Comparison of ENCODE assay signal across 10 cellular contexts in genomic region chr6:128569737-128570438, GRCh38. TPM values are rescaled to one million over a fixed set of nuclear protein-coding genes. Genes with fewer than 3 reads are reported as not detected.
DNase-seq lines count a peak whose midpoint lies in the region; ATAC-seq and TF ChIP-seq lines count a peak whose summit lies in the region.
"Had no signal": no experiment of that assay in that cellular context is flagged by ENCODE, and none has a peak within 500 bp of the region (broad histone marks: within the 10 kb centered on the region; RNA-seq: fewer than 3 reads in every experiment).

No MANE protein-coding gene starts in this region.

- H3K27me3 ChIP-seq in breast epithelium (no peaks in the 10 kb centered on the region), lung (ENCODE audit: control insufficient read depth, insufficient read depth) (no peaks in the 10 kb centered on the region)
- H3K27me3 ChIP-seq: thyroid gland had no signal

- TF ChIP-seq POLR2A in breast epithelium (IDR thresholded peaks at IDR 0.05): no peak

- no peaks in the 10 kb centered on the region for H3K4me1 ChIP-seq in breast epithelium
- peaks cover 0 to 9% of the 10 kb centered on the region in 2 donors for H3K4me1 ChIP-seq in lung (ENCODE audit: control insufficient read depth in 2 of 2, insufficient read depth in 2 of 2, low read length in 2 of 2)
- H3K4me1 ChIP-seq: thyroid gland had no signal

- TF ChIP-seq EP300 in Ishikawa (IDR thresholded peaks at IDR 0.05; ENCODE audit: borderline replicate concordance): peak; percentile 53; the same call in 1 of the 2 replicates

- H3K4me3 ChIP-seq in AG09309 (ENCODE audit: control insufficient read depth, low read depth, low read length): no peak overlapping the region
- H3K4me3 ChIP-seq in breast epithelium: peak overlapping the region in 2 of 3 donors; percentile 4 to 26
- no peak overlapping the region for H3K4me3 ChIP-seq in lung
- H3K4me3 ChIP-seq: thyroid gland had no signal

- TF ChIP-seq RAD21 in Ishikawa (IDR thresholded peaks at IDR 0.05; ENCODE audit: low read depth): no peak

- DNase-seq in AG09309 (ENCODE audit: low read depth) (peak; percentile 80), breast epithelium (ENCODE audit: low spot score in 2 of 2) (no peak), lung (ENCODE audit: low spot score) (no peak)
- DNase-seq: activated B cell treated with CpG ODN at 0.5 μM for 24 hours, thyroid gland had no signal

- H3K9me3 ChIP-seq in breast epithelium (no peaks in the 10 kb centered on the region), lung (ENCODE audit: control insufficient read depth in 2 of 2, insufficient read depth in 1 of 2, low read length in 1 of 2) (no peaks in the 10 kb centered on the region)
- H3K9me3 ChIP-seq: thyroid gland had no signal

- H3K36me3 ChIP-seq in breast epithelium (no peaks in the 10 kb centered on the region), lung (ENCODE audit: control insufficient read depth in 2 of 2, insufficient read depth in 2 of 2, low read length in 2 of 2) (no peaks in the 10 kb centered on the region)
- H3K36me3 ChIP-seq: thyroid gland had no signal

- ATAC-seq in lung (ENCODE audit: insufficient read depth, low FRiP score): peak; percentile 41
- ATAC-seq in GM21717 (IDR thresholded peaks at IDR 0.05; ENCODE audit: unreplicated experiment): no peak
- ATAC-seq in GM19023 (IDR thresholded peaks at IDR 0.05; ENCODE audit: unreplicated experiment): no peak
- ATAC-seq in GM19455 (IDR thresholded peaks at IDR 0.05; ENCODE audit: unreplicated experiment): no peak
- ATAC-seq in HG03135 (IDR thresholded peaks at IDR 0.05; ENCODE audit: unreplicated experiment): no peak

- intact Hi-C loops in breast epithelium (cut with DNase I; ENCODE audit: low total_unique reads): no loop called here

- H3K27ac ChIP-seq in breast epithelium (peak overlapping the region; percentile 70 to 81), lung (ENCODE audit: low read depth in 1 of 2, low read length in 1 of 2) (no peak overlapping the region)
- H3K27ac ChIP-seq: thyroid gland had no signal

- TF ChIP-seq CTCF in AG09309 (IDR thresholded peaks at IDR 0.05; ENCODE audit: control insufficient read depth, insufficient read depth, low read depth, low read length, missing control alignments) (no peak), breast epithelium (IDR thresholded peaks at IDR 0.05) (no peak), lung (IDR thresholded peaks at IDR 0.05; ENCODE audit: control extremely low read depth, extremely low read depth) (no peak)

- 58 to 73% methylated on average over 3 of the region's 3 CpGs for WGBS in lung, 2 donors

TF ChIP-seq in Ishikawa, 13 proteins besides CTCF, POLR2A, EP300 and RAD21:
- TF ChIP-seq CEBPB (IDR thresholded peaks at IDR 0.05): 0 out of 2 replicates have a peak, but pooled peaks have one; percentile 6
- 0 out of 2 replicates have a peak, but pooled peaks have one; percentile 44 for TF ChIP-seq YY1 (IDR thresholded peaks at IDR 0.05; ENCODE audit: low read depth)
- no peak for TF ChIP-seq ZBTB7A (IDR thresholded peaks at IDR 0.05; ENCODE audit: low read depth)
- peak; percentile 81 for TF ChIP-seq TEAD4 (IDR thresholded peaks at IDR 0.05)
- no peak for TF ChIP-seq CREB1 (IDR thresholded peaks at IDR 0.05; ENCODE audit: low read depth)

RNA-seq across cellular contexts. Expression of gene PTPRK, which starts 49.5 kb away (rescaled TPM):
- total RNA-seq in breast epithelium (100 to 1,000 TPM in 1 of 3 donors, 10 to 100 TPM in 2; 29.1 to 134 (median 77.0) TPM), lung (100 to 1,000 TPM in 1 of 2 donors, 10 to 100 TPM in 1; 69.5 to 224 TPM)
- polyA plus RNA-seq in lung: 10 to 100 TPM in 1 of 2 donors, 1 to 10 TPM in 1; 8.2 to 16.4 TPM

Comparison
In these comparisons a context has a peak if more than half of its experiments do, and no peak if none do; other contexts are left out.
1. H3K4me3 ChIP-seq: peak in breast epithelium (2 of 3); none in AG09309 (single experiment) and lung (single experiment).
2. H3K27ac ChIP-seq: peak in breast epithelium (2 of 2); none in lung (0 of 2).